ENCODE assay signal across 16 cellular contexts in the genomic region with DNA sequence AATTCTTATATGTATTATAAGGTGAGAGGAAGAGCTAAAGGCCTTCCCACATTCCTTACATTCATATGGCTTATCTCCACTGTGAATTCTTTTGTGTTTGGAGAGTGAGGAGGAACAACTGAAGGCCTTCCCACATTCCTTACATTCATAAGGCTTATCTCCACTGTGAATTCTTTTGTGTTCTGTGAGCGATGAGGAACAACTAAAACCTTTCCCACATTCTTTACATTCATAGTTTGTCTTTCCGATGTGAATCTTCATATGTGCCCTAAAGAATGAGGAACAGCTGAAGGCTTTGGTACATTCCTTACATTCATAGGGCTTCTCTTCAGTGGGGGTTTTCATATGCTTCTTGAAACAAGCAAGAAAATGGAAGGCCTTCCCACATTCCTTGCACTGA. TPM values are rescaled to one million over a fixed set of nuclear protein-coding genes. Genes with fewer than 3 reads are reported as not detected.
A peak's percentile ranks its signal among the peaks of the same experiment; 100 is the strongest.
DNase-seq lines count a peak whose midpoint lies in the region; ATAC-seq and TF ChIP-seq lines count a peak whose summit lies in the region.
"Had no signal": no experiment of that assay in that cellular context is flagged by ENCODE, and none has a peak within 500 bp of the region (broad histone marks: within the 10 kb centered on the region; RNA-seq: fewer than 3 reads in every experiment).

No MANE protein-coding gene starts in this region.

- CTCF ChIA-PET in PC-3 (lab: Charles Lee): no interaction called here

- H3K4me3 Mint-ChIP-seq in endodermal cell: no peak overlapping the region

- H3K27me3 Mint-ChIP-seq in endodermal cell (ENCODE audit: insufficient read depth): no peaks in the 10 kb centered on the region

- H3K36me3 ChIP-seq in PC-3 (ENCODE audit: low read depth, low read length): peaks cover 94% of the 10 kb centered on the region
- H3K36me3 ChIP-seq in endodermal cell (ENCODE audit: control insufficient read depth, insufficient read depth, low read length): peaks cover 87% of the 10 kb centered on the region
- peaks cover 50 to 74% (median 63%) of the 10 kb centered on the region in 5 donors for H3K36me3 ChIP-seq in subcutaneous abdominal adipose tissue (ENCODE audit: control insufficient read depth in 5 of 5, insufficient read depth in 5 of 5, low read length in 5 of 5)

- intact Hi-C loops in PC-3 (cut with micrococcal nuclease): no loop called here

- H3K27ac ChIP-seq in PC-3 (ENCODE audit: low read length) (no peak overlapping the region), endodermal cell (ENCODE audit: low read depth, low read length) (no peak overlapping the region), subcutaneous abdominal adipose tissue (ENCODE audit: low read depth, low read length) (no peak overlapping the region)
- H3K27ac ChIP-seq: Peyer's patch had no signal

- DNase-seq in EL (peak; percentile 6), PC-3 (no peak), endodermal cell (no peak), DMS79 (lab: John Stamatoyannopoulos, UW) (no peak)
- DNase-seq in activated CD4-positive, alpha-beta T cell treated with anti-CD3 and anti-CD28 coated beads for 4 hours: no peak
- DNase-seq: ACHN, BE2C, MG63, NCI-H1092 treated with DMSO at 0.1 percent for 48 hours, NCI-H1930, NCI-H2171 treated with DMSO at 0.1 percent for 48 hours, NCI-H510A treated with DMSO at 0.1 percent for 48 hours, Peyer's patch, SHP77 treated with DMSO at 0.1 percent for 48 hours had no signal

- ATAC-seq in PC-3 (no peak), HG03175 (IDR thresholded peaks at IDR 0.05; ENCODE audit: unreplicated experiment) (no peak)

- H2AFZ ChIP-seq in PC-3 (ENCODE audit: low read length): no peak overlapping the region

- H3K4me1 Mint-ChIP-seq in endodermal cell: no peaks in the 10 kb centered on the region

- H3K9me2 ChIP-seq in PC-3 (replicated peaks; ENCODE audit: low read length): no peaks in the 10 kb centered on the region

- POLR2A ChIA-PET in PC-3 (lab: Charles Lee; ENCODE audit: unreplicated experiment): no interaction called here

- H3K4me1 ChIP-seq in PC-3 (ENCODE audit: insufficient read depth, low read length) (no peaks in the 10 kb centered on the region), endodermal cell (ENCODE audit: control insufficient read depth, insufficient read depth, low read length) (no peaks in the 10 kb centered on the region), subcutaneous abdominal adipose tissue (ENCODE audit: control insufficient read depth in 5 of 5, insufficient read depth in 5 of 5, low read length in 5 of 5) (peaks cover 0 to 6% (median 0%) of the 10 kb centered on the region in 5 donors)
- H3K4me1 ChIP-seq: BE2C, Peyer's patch had no signal

- 98 to 100% methylated on average over 1 to 2 of the region's 2 CpGs for WGBS in endodermal cell (ENCODE audit: insufficient coverage in 1 of 2, insufficient read length in 1 of 2), 2 experiments

- H3K4me2 ChIP-seq in PC-3 (ENCODE audit: low read length): no peak overlapping the region

- no peaks in the 10 kb centered on the region for H3F3A ChIP-seq in PC-3 (ENCODE audit: low read length, unreplicated experiment)

- H3K9ac ChIP-seq in PC-3 (ENCODE audit: low read length) (no peak overlapping the region), endodermal cell (ENCODE audit: extremely low read depth, low read length, poor library complexity, severe bottlenecking) (no peak overlapping the region), subcutaneous abdominal adipose tissue (ENCODE audit: low read length in 5 of 5) (no peak overlapping the region)

- no peaks in the 10 kb centered on the region for H4K20me1 ChIP-seq in PC-3 (ENCODE audit: low read length)

- H3K27me3 ChIP-seq in PC-3 (ENCODE audit: low read length) (no peaks in the 10 kb centered on the region), endodermal cell (ENCODE audit: control insufficient read depth, insufficient read depth, low read length, poor library complexity, severe bottlenecking) (no peaks in the 10 kb centered on the region), subcutaneous abdominal adipose tissue (ENCODE audit: control insufficient read depth in 5 of 5, insufficient read depth in 4 of 5, low read length in 5 of 5) (no peaks in the 10 kb centered on the region)
- H3K27me3 ChIP-seq: BE2C, MG63, Peyer's patch had no signal

- H3K4me3 ChIP-seq in PC-3 (ENCODE audit: low read length) (peak overlapping the region; percentile 24; the same call in 1 of the 2 replicates), endodermal cell (ENCODE audit: low read length) (peak overlapping the region; percentile 75), subcutaneous abdominal adipose tissue (ENCODE audit: low read depth in 1 of 5, low read length in 5 of 5) (peak overlapping the region; percentile 21 to 65 (median 49))
- H3K4me3 ChIP-seq: MG63, Peyer's patch had no signal

- BruUV-seq in PC-3 (replicated peaks; lab: Mats Ljungman, UMichigan): no TSS peak

- H3K79me2 ChIP-seq in PC-3 (ENCODE audit: low read length): no peaks in the 10 kb centered on the region

- TF ChIP-seq CTCF in PC-3 (conservative IDR thresholded peaks at IDR 0.05; ENCODE audit: low read depth, low read length): no peak
- no peak for TF ChIP-seq CTCF in endodermal cell (conservative IDR thresholded peaks at IDR 0.05)

- peaks cover 94% of the 10 kb centered on the region for H3K9me3 Mint-ChIP-seq in endodermal cell

- H3K36me3 Mint-ChIP-seq in endodermal cell (ENCODE audit: low read depth): peaks cover 84% of the 10 kb centered on the region

- H3K27ac Mint-ChIP-seq in endodermal cell: no peak overlapping the region

- peaks cover 65% of the 10 kb centered on the region for H3K9me3 ChIP-seq in PC-3 (ENCODE audit: low read length)
- peaks cover 100% of the 10 kb centered on the region for H3K9me3 ChIP-seq in endodermal cell (ENCODE audit: control insufficient read depth, low read length)
- H3K9me3 ChIP-seq in subcutaneous abdominal adipose tissue (ENCODE audit: control insufficient read depth in 5 of 5, low read length in 5 of 5): peaks cover 68 to 94% (median 87%) of the 10 kb centered on the region in 5 donors

RNA-seq across cellular contexts. Expression of a gene that starts 13.3 kb away (rescaled TPM):
- total RNA-seq in PC-3 (2014; rRNA removed): 30.9 and 36.0 TPM in 2 replicates
- total RNA-seq in endodermal cell: 1 to 10 TPM; 6.4 to 8.2 TPM
- 5.7 TPM for polyA plus RNA-seq in endodermal cell (2013, experiment 1 of 2)
- 5.5 TPM for polyA plus RNA-seq in endodermal cell (2013, experiment 2 of 2)

RNA-seq across cellular contexts. Expression of a gene that starts 27.6 kb away (rescaled TPM):
- total RNA-seq in PC-3 (2014; rRNA removed) (13.1 and 20.1 TPM in 2 replicates), endodermal cell (10 to 100 TPM; 18.1 to 27.0 TPM)
- polyA plus RNA-seq in endodermal cell (2013, experiment 1 of 2): 29.1 TPM
- 22.6 TPM for polyA plus RNA-seq in endodermal cell (2013, experiment 2 of 2)

RNA-seq across cellular contexts. Expression of a gene that starts 45.6 kb away (rescaled TPM):
- total RNA-seq in PC-3 (2014; rRNA removed) (not detected in 2 replicates), endodermal cell (not detected)
- not detected for polyA plus RNA-seq in endodermal cell (2013, experiment 1 of 2)
- polyA plus RNA-seq in endodermal cell (2013, experiment 2 of 2): not detected
- total RNA-seq: Peyer's patch had no signal

Comparison
In these comparisons a context has a peak if more than half of its experiments do, and no peak if none do; other contexts are left out.
1. H3K4me3 ChIP-seq: peak in every context shown above with its lines; median percentile 75 in endodermal cell; 49 in subcutaneous abdominal adipose tissue; 24 in PC-3.